ENCODE assay signal across 21 cellular contexts in the genomic region with DNA sequence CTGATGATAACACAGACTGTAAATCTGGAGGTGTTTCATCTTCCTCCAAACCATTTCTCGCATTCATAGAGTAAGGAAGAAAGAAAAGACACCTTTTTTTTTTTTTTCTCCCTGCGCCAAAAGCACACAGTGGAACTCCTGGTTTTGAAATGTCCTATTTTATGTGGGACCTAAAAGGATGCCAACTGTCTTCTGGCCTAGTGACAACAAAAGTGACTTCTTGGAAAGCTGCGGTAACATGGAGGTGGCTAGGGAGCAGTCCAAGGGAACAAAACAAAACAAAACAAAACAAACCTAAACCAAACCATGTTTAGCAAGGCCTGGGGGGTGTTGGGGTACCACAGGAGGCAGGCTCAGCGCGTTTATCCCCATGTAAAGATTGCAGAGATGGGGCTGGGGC.
DNase-seq lines count a peak whose midpoint lies in the region; ATAC-seq and TF ChIP-seq lines count a peak whose summit lies in the region.
"Had no signal": no experiment of that assay in that cellular context is flagged by ENCODE, and none has a peak within 500 bp of the region (broad histone marks: within the 10 kb centered on the region; RNA-seq: fewer than 3 reads in every experiment).

No MANE protein-coding gene starts in this region.

- H3K27ac ChIP-seq in GM23338 (ENCODE audit: low read depth): peak overlapping the region; percentile 69; the same call in 1 of the 2 replicates
- peak overlapping the region; percentile 36 for H3K27ac ChIP-seq in VCaP
- peak overlapping the region; percentile 90 for H3K27ac ChIP-seq in right cardiac atrium (ENCODE audit: low read length)
- H3K27ac ChIP-seq in skeletal muscle tissue (ENCODE audit: low read depth, low read length): peak overlapping the region; percentile 38
- H3K27ac ChIP-seq in Karpas-422 (ENCODE audit: low read length): no peak overlapping the region
- H3K27ac ChIP-seq: RWPE1, tibial nerve had no signal

- no peaks in the 10 kb centered on the region for H3K27me3 ChIP-seq in GM23338 (ENCODE audit: insufficient read depth)
- no peaks in the 10 kb centered on the region for H3K27me3 ChIP-seq in right cardiac atrium (ENCODE audit: control insufficient read depth, insufficient read depth)
- H3K27me3 ChIP-seq in skeletal muscle tissue (ENCODE audit: control insufficient read depth in 3 of 3, insufficient read depth in 3 of 3, low read length in 3 of 3): no peaks in the 10 kb centered on the region
- no peaks in the 10 kb centered on the region for H3K27me3 ChIP-seq in Karpas-422 (ENCODE audit: low read length)
- H3K27me3 ChIP-seq: tibial nerve had no signal

- H3K9ac ChIP-seq in skeletal muscle tissue (ENCODE audit: low read depth in 1 of 3, low read length in 3 of 3): peak overlapping the region in 1 of 3 donors; percentile 52
- no peak overlapping the region for H3K9ac ChIP-seq in Karpas-422 (ENCODE audit: low read length)

- TF ChIP-seq CTCF in GM23338 (conservative IDR thresholded peaks at IDR 0.05; ENCODE audit: low read depth in 2 of 2) (no peak), VCaP (conservative IDR thresholded peaks at IDR 0.05) (no peak), natural killer cell (IDR thresholded peaks at IDR 0.05) (no peak)

- no peak overlapping the region for H3K4me2 ChIP-seq in GM23338
- H3K4me2 ChIP-seq in Karpas-422 (ENCODE audit: low read depth, low read length, poor library complexity, severe bottlenecking): no peak overlapping the region

- H3K27me3 Mint-ChIP-seq in GM23338 (ENCODE audit: insufficient read depth, low read depth, poor library complexity) (peaks cover 3% of the 10 kb centered on the region), natural killer cell (ENCODE audit: low read depth in 2 of 2) (no peaks in the 10 kb centered on the region)

- H3K4me3 Mint-ChIP-seq in GM23338: no peak overlapping the region; the same call in 2 of the 3 replicates
- no peak overlapping the region for H3K4me3 Mint-ChIP-seq in natural killer cell
- H3K4me3 Mint-ChIP-seq: activated CD8-positive, alpha-beta T cell treated with anti-CD3 and anti-CD28 coated beads, Interleukin-2, amount 10 ng/mL, durations not matched to agents 7 days and 5 days; activated T-cell treated with anti-CD3 and anti-CD28 coated beads, Interleukin-2, amount 50 U/mL, for 4 hours had no signal

- H3K4me3 ChIP-seq in GM23338 (no peak overlapping the region), right cardiac atrium (ENCODE audit: low read length) (no peak overlapping the region), skeletal muscle tissue (ENCODE audit: low read length in 3 of 3) (no peak overlapping the region), Karpas-422 (ENCODE audit: low read length) (no peak overlapping the region)
- H3K4me3 ChIP-seq: HAP-1, tibial nerve had no signal

- H3K27ac Mint-ChIP-seq in GM23338 (peak overlapping the region; percentile 56; the same call in 1 of the 2 replicates), natural killer cell (peak overlapping the region in 1 of 2 donors; percentile 33)
- H3K27ac Mint-ChIP-seq: activated CD8-positive, alpha-beta T cell treated with anti-CD3 and anti-CD28 coated beads, Interleukin-2, amount 10 ng/mL, durations not matched to agents 7 days and 5 days had no signal

- ATAC-seq in GM23338 (no peak), right cardiac atrium (peak; percentile 53 to 65), natural killer cell (no peak)
- ATAC-seq: activated CD8-positive, alpha-beta T cell treated with anti-CD3 and anti-CD28 coated beads, Interleukin-2, amount 10 ng/mL, durations not matched to agents 7 days and 5 days; activated T-cell treated with anti-CD3 and anti-CD28 coated beads, Interleukin-2, amount 50 U/mL, for 4 hours had no signal

- intact Hi-C loops in right cardiac atrium (cut with DNase I): no loop called here
- intact Hi-C loops in head of caudate nucleus (cut with DNase I): no loop called here
- intact Hi-C loops in natural killer cell (cut with micrococcal nuclease): no loop called here

- H3K79me2 ChIP-seq in GM23338 (replicated peaks; ENCODE audit: insufficient read depth) (peaks cover 32% of the 10 kb centered on the region), Karpas-422 (ENCODE audit: low read length) (no peaks in the 10 kb centered on the region)

- H3K9me3 ChIP-seq in right cardiac atrium (ENCODE audit: control insufficient read depth, low read length): no peaks in the 10 kb centered on the region
- H3K9me3 ChIP-seq in skeletal muscle tissue (ENCODE audit: control insufficient read depth in 3 of 3, low read length in 3 of 3): no peaks in the 10 kb centered on the region
- no peaks in the 10 kb centered on the region for H3K9me3 ChIP-seq in Karpas-422 (ENCODE audit: low read length)
- H3K9me3 ChIP-seq: tibial nerve had no signal

- H3K36me3 ChIP-seq in GM23338 (ENCODE audit: insufficient read depth) (no peaks in the 10 kb centered on the region), skeletal muscle tissue (ENCODE audit: control insufficient read depth in 3 of 3, insufficient read depth in 3 of 3, low read length in 3 of 3) (no peaks in the 10 kb centered on the region), Karpas-422 (ENCODE audit: insufficient read depth, low read length) (no peaks in the 10 kb centered on the region)
- H3K36me3 ChIP-seq: HAP-1, tibial nerve had no signal

- H3K4me1 Mint-ChIP-seq in GM23338 (peaks cover 39% of the 10 kb centered on the region), natural killer cell (peaks cover 41 to 44% of the 10 kb centered on the region in 2 donors)

- no peaks in the 10 kb centered on the region; the same call in 1 of the 2 replicates for H4K20me1 ChIP-seq in GM23338 (replicated peaks; ENCODE audit: insufficient read depth)
- no peaks in the 10 kb centered on the region; the same call in 1 of the 2 replicates for H4K20me1 ChIP-seq in Karpas-422 (ENCODE audit: insufficient read depth, low read depth, low read length)

- no peaks in the 10 kb centered on the region for H3K36me3 Mint-ChIP-seq in GM23338 (ENCODE audit: low read depth)
- no peaks in the 10 kb centered on the region for H3K36me3 Mint-ChIP-seq in natural killer cell

- H3K9me3 Mint-ChIP-seq in GM23338 (no peaks in the 10 kb centered on the region), natural killer cell (no peaks in the 10 kb centered on the region)
- H3K9me3 Mint-ChIP-seq: activated T-cell treated with anti-CD3 and anti-CD28 coated beads, Interleukin-2, amount 50 U/mL, for 4 hours had no signal

- H3K4me1 ChIP-seq in GM23338 (ENCODE audit: insufficient read depth) (peaks cover 24% of the 10 kb centered on the region), right cardiac atrium (ENCODE audit: control insufficient read depth, insufficient read depth, low read length) (peaks cover 2% of the 10 kb centered on the region), skeletal muscle tissue (ENCODE audit: control insufficient read depth in 3 of 3, insufficient read depth in 3 of 3, low read length in 3 of 3) (peaks cover 18 to 42% (median 27%) of the 10 kb centered on the region in 3 donors), Karpas-422 (ENCODE audit: low read length) (peaks cover 13% of the 10 kb centered on the region)
- H3K4me1 ChIP-seq: HAP-1 had no signal

- H2AFZ ChIP-seq in GM23338 (no peak overlapping the region), Karpas-422 (ENCODE audit: low read length) (no peak overlapping the region)

- no peaks in the 10 kb centered on the region for H3F3A ChIP-seq in GM23338 (replicated peaks; ENCODE audit: low read depth)

- 47% methylated on average over 5 of the region's 5 CpGs for WGBS in right cardiac atrium

- H3K9me2 ChIP-seq in GM23338 (ENCODE audit: insufficient read depth) (no peaks in the 10 kb centered on the region), Karpas-422 (replicated peaks; ENCODE audit: insufficient read depth, low read length) (no peaks in the 10 kb centered on the region)

- DNase-seq in GM23338 (ENCODE audit: low spot score) (no peak), right cardiac atrium (no peak), Karpas-422 (no peak), head of caudate nucleus (no peak), globus pallidus (ENCODE audit: low spot score) (no peak), natural killer cell (no peak)
- DNase-seq: activated CD4-positive, CD25-positive, alpha-beta regulatory T cell treated with anti-CD3 and anti-CD28 coated beads, Interleukin-2, amount 50 U/mL, for 72 hours; activated CD8-positive, alpha-beta T cell treated with anti-CD3 and anti-CD28 coated beads, Interleukin-2, amount 10 ng/mL, durations not matched to agents 7 days and 5 days; activated naive CD4-positive, alpha-beta T cell treated with Interleukin-2 at 50 U/mL for 16 hours; activated T-cell treated with anti-CD3 and anti-CD28 coated beads, Interleukin-2, amount 50 U/mL, for 4 hours; aorta; DMS79; effector memory CD4-positive, alpha-beta T cell; KG1; NCI-H1092; NCI-H2081 had no signal

TF ChIP-seq in GM23338, 12 proteins besides CTCF, POLR2A, EP300 and RAD21 (continues in another document):
- TF ChIP-seq EZH2 (IDR thresholded peaks at IDR 0.05; ENCODE audit: low read depth, unreplicated experiment): no peak

Comparison
In these comparisons a context has a peak if more than half of its experiments do, and no peak if none do; other contexts are left out.
1. ATAC-seq: peak in right cardiac atrium (2 of 2); none in GM23338 (single experiment) and natural killer cell (0 of 3).